ENCODE assay signal across 10 cellular contexts in genomic region chr12:108641446-108642268, GRCh38. TPM values are rescaled to one million over a fixed set of nuclear protein-coding genes. Genes with fewer than 3 reads are reported as not detected.
DNase-seq lines count a peak whose midpoint lies in the region; ATAC-seq, FAIRE-seq and TF ChIP-seq lines count a peak whose summit lies in the region.
"Had no signal": no experiment of that assay in that cellular context is flagged by ENCODE, and none has a peak within 500 bp of the region (broad histone marks: within the 10 kb centered on the region; RNA-seq: fewer than 3 reads in every experiment).

No MANE protein-coding gene starts in this region.

- H2BK120ac ChIP-seq in IMR-90 (ENCODE audit: low read depth, low read length): no peak overlapping the region

- dilution Hi-C loops in IMR-90 (cut with HindIII; ENCODE audit: low sequenced_read_pairs, unreplicated experiment): no loop called here

- no peak overlapping the region for H3K18ac ChIP-seq in IMR-90 (ENCODE audit: low read depth, low read length)

- intact Hi-C loops in IMR-90 (cut with micrococcal nuclease): no loop called here
- intact Hi-C loops in GM12878 (cut with micrococcal nuclease; ENCODE audit: unreplicated experiment): no loop called here
- intact Hi-C loops in posterior vena cava (cut with DNase I): no loop called here

- no peak for FAIRE-seq in GM12878 (lab: Jason Lieb, UNC)

- POLR2A ChIA-PET in AG04450 (lab: Yijun Ruan, JAX): interaction anchor here (0.6 to 1.5 kb wide), 4 partner anchors 8 to 43 kb away, joined by 3 to 8 read pairs (median 6); no protein-coding TSS in a partner anchor
- POLR2A ChIA-PET in IMR-90 (lab: Charles Lee; ENCODE audit: unreplicated experiment): no interaction called here
- POLR2A ChIA-PET in GM12878 (lab: Charles Lee): interaction anchor here (0.6 to 2.2 kb wide), 7 partner anchors 10 to 209 kb away, joined by 3 to 7 read pairs (median 4); partner anchors contain the start of gene ISCU

- CTCF ChIA-PET in AG04450 (lab: Charles Lee) (interaction anchor here (0.6 to 3.0 kb wide), 6 partner anchors 23 to 162 kb away, joined by 3 to 13 read pairs (median 3); no protein-coding TSS in a partner anchor), IMR-90 (lab: Yijun Ruan, JAX) (no interaction called here), GM12878 (lab: Yijun Ruan, JAX) (interaction anchor here (1.1 to 17.2 kb wide), 8 partner anchors 10 to 162 kb away, joined by 3 to 244 read pairs (median 4); partner anchors contain the start of gene ISCU)

- no peak overlapping the region for H2BK20ac ChIP-seq in IMR-90 (ENCODE audit: low read depth, low read length)

- no peak overlapping the region for H2BK15ac ChIP-seq in IMR-90 (ENCODE audit: low read depth, low read length)

- TF ChIP-seq CTCF in AG04450 (IDR thresholded peaks at IDR 0.05; ENCODE audit: low read depth, low read length): no peak
- no peak for TF ChIP-seq CTCF in IMR-90 (conservative IDR thresholded peaks at IDR 0.05; ENCODE audit: low read depth, low read length)
- TF ChIP-seq CTCF in GM12878 (IDR thresholded peaks at IDR 0.05 in 2 of 3, conservative IDR thresholded peaks at IDR 0.05 in 1 of 3; ENCODE audit: control insufficient read depth in 2 of 3, extremely low read depth in 1 of 3, insufficient read depth in 1 of 3, low read depth in 3 of 3, low read length in 3 of 3): no peak
- no peak for TF ChIP-seq CTCF in Peyer's patch (IDR thresholded peaks at IDR 0.05)

- peaks cover 5 to 20% of the 10 kb centered on the region in 2 donors for H3K36me3 Mint-ChIP-seq in naive B cell

- WGBS in IMR-90 (ENCODE audit: extremely low coverage in 2 of 2, insufficient read length in 1 of 2), 2 experiments: 62% methylated on average over 5 of the region's 9 CpGs; no CpG with 5 or more reads in 1 of the 2 experiments
- 31% methylated on average over 9 of the region's 9 CpGs for WGBS in GM12878 (ENCODE audit: insufficient coverage, insufficient replicate concordance, low lambda C conversion rate, missing lambda C conversion rate)

- no peaks in the 10 kb centered on the region for H3K27me3 ChIP-seq in AG04450 (ENCODE audit: control insufficient read depth, insufficient read depth, low read length)
- no peaks in the 10 kb centered on the region for H3K27me3 ChIP-seq in IMR-90 (ENCODE audit: control insufficient read depth, insufficient read depth, low read length)
- H3K27me3 ChIP-seq in GM12878 (replicated peaks in 1 of 2; ENCODE audit: control insufficient read depth in 2 of 2, insufficient read depth in 2 of 2, low read length in 1 of 2): no peaks in the 10 kb centered on the region
- H3K27me3 ChIP-seq in Peyer's patch: no peaks in the 10 kb centered on the region

- no peak; the same call in 1 of the 2 replicates for TF ChIP-seq POLR2A in IMR-90 (IDR thresholded peaks at IDR 0.05; ENCODE audit: low read depth, low read length)
- no peak for TF ChIP-seq POLR2A in GM12878 (IDR thresholded peaks at IDR 0.05; ENCODE audit: low read depth, low read length)
- no peak for TF ChIP-seq POLR2A in Peyer's patch (IDR thresholded peaks at IDR 0.05)

- no peak overlapping the region for H4K8ac ChIP-seq in IMR-90 (ENCODE audit: low read depth in 2 of 2, low read length in 2 of 2)

- H3K79me1 ChIP-seq in IMR-90 (ENCODE audit: low read depth in 1 of 2, low read length in 2 of 2): peaks cover 32 to 65% of the 10 kb centered on the region in 2 experiments

- H3K14ac ChIP-seq in IMR-90 (replicated peaks; ENCODE audit: low read depth, low read length): no peak overlapping the region; the same call in 1 of the 2 replicates

- H3K4me3 ChIP-seq in AG04450 (ENCODE audit: low read depth, low read length): no peak overlapping the region
- H3K4me3 ChIP-seq in IMR-90 (ENCODE audit: insufficient read depth, low read depth, low read length): no peak overlapping the region
- H3K4me3 ChIP-seq in GM12878: no peak overlapping the region
- no peak overlapping the region for H3K4me3 ChIP-seq in Peyer's patch

- RAD21 ChIA-PET in GM12878 (lab: Charles Lee; ENCODE audit: unreplicated experiment): interaction anchor here (0.6 to 17.3 kb wide), 5 partner anchors 9 to 76 kb away, joined by 3 to 413 read pairs (median 221); partner anchors contain the start of genes ISCU and SART3

- no peak overlapping the region for H3K23ac ChIP-seq in IMR-90 (ENCODE audit: low read depth, low read length)

- H3K27ac Mint-ChIP-seq in naive B cell: peak overlapping the region; percentile 96 to 99 (median 96)

- no peaks in the 10 kb centered on the region for H3K27me3 Mint-ChIP-seq in naive B cell

- BruUV-seq in IMR-90 (replicated peaks; lab: Mats Ljungman, UMichigan): no TSS peak
- BruUV-seq in GM12878 (replicated peaks; lab: Mats Ljungman, UMichigan): no TSS peak

- H3K4me2 ChIP-seq in IMR-90 (ENCODE audit: low read depth, low read length) (no peak overlapping the region), GM12878 (ENCODE audit: control insufficient read depth, insufficient read depth) (peak overlapping the region; percentile 38)

- H3K56ac ChIP-seq in IMR-90 (ENCODE audit: extremely low read depth, insufficient read depth, low read length): no peak overlapping the region

- H4K5ac ChIP-seq in IMR-90 (ENCODE audit: low read depth, low read length): no peak overlapping the region

- H3K9me3 Mint-ChIP-seq in naive B cell: peaks cover 0 to 2% (median 0%) of the 10 kb centered on the region in 7 donors

- no peak for TF ChIP-seq EP300 in GM12878 (IDR thresholded peaks at IDR 0.05; ENCODE audit: borderline replicate concordance in 1 of 2, control insufficient read depth in 1 of 2, low read depth in 2 of 2, low read length in 2 of 2)

- H3K79me2 ChIP-seq in GM12878 (ENCODE audit: control insufficient read depth, insufficient read depth, low read length): peaks cover 3% of the 10 kb centered on the region

- TF ChIP-seq RAD21 in IMR-90 (IDR thresholded peaks at IDR 0.05; ENCODE audit: low read length): no peak
- no peak for TF ChIP-seq RAD21 in GM12878 (IDR thresholded peaks at IDR 0.05; ENCODE audit: insufficient read depth, low read depth, low read length)

- DNase-seq in AG04450 (ENCODE audit: low read depth, low spot score): no peak
- DNase-seq in IMR-90: no peak
- DNase-seq in GM12878 (ENCODE audit: low read depth, low spot score): no peak
- peak; percentile 43 for DNase-seq in naive B cell
- DNase-seq in G401 (ENCODE audit: low spot score): no peak
- DNase-seq in Peyer's patch: no peak
- DNase-seq in iPS-NIHi7 (ENCODE audit: extremely low spot score): no peak
- DNase-seq in posterior vena cava (ENCODE audit: low spot score): no peak
- DNase-seq: hippocampal formation, occipital lobe had no signal

- H2AFZ ChIP-seq in IMR-90 (replicated peaks; ENCODE audit: low read length, poor library complexity): no peak overlapping the region
- H2AFZ ChIP-seq in GM12878 (ENCODE audit: control insufficient read depth, low read depth, low read length): no peak overlapping the region

- no peak overlapping the region for H2AK9ac ChIP-seq in IMR-90 (replicated peaks; ENCODE audit: low read depth, low read length, poor library complexity)

- H4K20me1 ChIP-seq in IMR-90 (ENCODE audit: insufficient read depth, low read length) (peaks cover 38% of the 10 kb centered on the region), GM12878 (ENCODE audit: control insufficient read depth, insufficient read depth) (no peaks in the 10 kb centered on the region)

- H3K36me3 ChIP-seq in IMR-90 (ENCODE audit: control insufficient read depth, insufficient read depth, low read length) (peaks cover 32% of the 10 kb centered on the region), GM12878 (ENCODE audit: control insufficient read depth in 2 of 2, insufficient read depth in 2 of 2, low read length in 1 of 2) (peaks cover 10 to 13% of the 10 kb centered on the region in 2 experiments), Peyer's patch (peaks cover 0 to 17% (median 0%) of the 10 kb centered on the region in 3 donors)

- H3K9me1 ChIP-seq in IMR-90 (ENCODE audit: insufficient read depth, low read length): peaks cover 30% of the 10 kb centered on the region

- H3K4me3 Mint-ChIP-seq in naive B cell: peak overlapping the region; percentile 30 to 89 (median 74)

- ATAC-seq in IMR-90 (ENCODE audit: low read depth): no peak; the same call in 1 of the 2 replicates
- ATAC-seq in GM12878: peak; percentile 17
- peak; percentile 36 to 42 for ATAC-seq in naive B cell (ENCODE audit: low read depth in 2 of 2)

- H3K4me1 ChIP-seq in IMR-90 (ENCODE audit: control insufficient read depth, insufficient read depth, low read length): peaks cover 15% of the 10 kb centered on the region
- peaks cover 54% of the 10 kb centered on the region for H3K4me1 ChIP-seq in GM12878 (ENCODE audit: control insufficient read depth, insufficient read depth, low read length)
- peaks cover 0 to 12% (median 4%) of the 10 kb centered on the region in 4 donors for H3K4me1 ChIP-seq in Peyer's patch

- in situ Hi-C loops in IMR-90 (cut with MboI; ENCODE audit: low sequenced_read_pairs) (loop anchor here (10.0 to 25.0 kb wide), 2 partner anchors 293 to 446 kb away; partner anchors contain the start of genes ALKBH2 and UNG), GM12878 (cut with MboI) (no loop called here), G401 (cut with HindIII; ENCODE audit: low sequenced_read_pairs) (no loop called here)

- H3K27ac ChIP-seq in AG04450 (ENCODE audit: low read depth, low read length): peak overlapping the region; percentile 1
- no peak overlapping the region for H3K27ac ChIP-seq in IMR-90 (ENCODE audit: insufficient read depth, low read length)
- peak overlapping the region; percentile 45 for H3K27ac ChIP-seq in GM12878 (ENCODE audit: control insufficient read depth, insufficient read depth)
- H3K27ac ChIP-seq in Peyer's patch: peak overlapping the region in 1 of 4 donors; percentile 47

- peaks cover 62 to 91% (median 83%) of the 10 kb centered on the region in 3 donors for H3K4me1 Mint-ChIP-seq in naive B cell

- H3K9ac ChIP-seq in IMR-90 (ENCODE audit: low read depth, low read length) (no peak overlapping the region), GM12878 (ENCODE audit: control insufficient read depth, insufficient read depth, low read length) (peak overlapping the region; percentile 17; the same call in 1 of the 2 replicates)

- H3K4ac ChIP-seq in IMR-90 (ENCODE audit: low read depth, low read length): no peak overlapping the region

- H2BK5ac ChIP-seq in IMR-90 (ENCODE audit: low read depth, low read length, poor library complexity, severe bottlenecking): peak overlapping the region; percentile 22

- no peak overlapping the region; the same call in 1 of the 2 replicates for H2AK5ac ChIP-seq in IMR-90 (ENCODE audit: low read depth, low read length)

- SMC1A ChIA-PET in GM12878 (lab: Charles Lee; ENCODE audit: uncharacterized antibody, unreplicated experiment): interaction anchor here (0.5 to 16.7 kb wide), 12 partner anchors 9 to 209 kb away, joined by 3 to 397 read pairs (median 6); partner anchors contain the start of genes ISCU and SART3

- H3K9me3 ChIP-seq in AG04450 (ENCODE audit: control insufficient read depth, insufficient read depth, low read length) (no peaks in the 10 kb centered on the region), IMR-90 (ENCODE audit: control insufficient read depth, insufficient read depth, low read length) (no peaks in the 10 kb centered on the region), GM12878 (replicated peaks; ENCODE audit: control insufficient read depth, insufficient read depth, low read length) (no peaks in the 10 kb centered on the region), Peyer's patch (no peaks in the 10 kb centered on the region)

- no peak overlapping the region for H4K91ac ChIP-seq in IMR-90 (ENCODE audit: insufficient read depth, low read depth, low read length)

RNA-seq across cellular contexts. Expression of gene SELPLG, which starts 8.0 kb away (rescaled TPM):
- polyA plus RNA-seq in AG04450 (2011; rRNA removed): 6.1 and 9.8 TPM in 2 replicates
- polyA minus RNA-seq in AG04450 (2011; rRNA and poly(A)+ RNA removed): 5.1 and 5.7 TPM in 2 replicates
- total RNA-seq in IMR-90 (2012; rRNA removed): 2.8 and 3.2 TPM in 2 replicates
- polyA plus RNA-seq in IMR-90 (2012; rRNA removed): 10.8 and 13.9 TPM in 2 replicates
- 7.9 and 13.9 TPM in 2 replicates for polyA plus RNA-seq in IMR-90 (2012; cell fraction: cytosol; rRNA removed)
- 29.8 and 69.7 TPM in 2 replicates for polyA plus RNA-seq in IMR-90 (2012; cell fraction: nucleus; rRNA removed; ENCODE audit: low replicate concordance)
- total RNA-seq in GM12878 (2013; cell fraction: nucleolus; rRNA removed): 102 and 112 TPM in 2 replicates
- total RNA-seq in GM12878 (2014; rRNA removed): 31.4 and 31.5 TPM in 2 replicates
- 15.2 and 17.0 TPM in 2 replicates for total RNA-seq in GM12878 (2014; rRNA removed; fragmentation: Illumina TruSeq; extraction: Trizol)
- total RNA-seq in GM12878 (2021): 20.7 and 21.0 TPM in 2 replicates
- 24.8 TPM for polyA plus RNA-seq in GM12878 (2011; ENCODE audit: low read depth)
- polyA plus RNA-seq in GM12878 (2011; rRNA removed): 10.6 and 24.1 TPM in 2 replicates
- 39.6 and 46.7 TPM in 2 replicates for polyA plus RNA-seq in GM12878 (2011; cell fraction: cytosol; rRNA removed)
- polyA plus RNA-seq in GM12878 (2011; cell fraction: nucleus; rRNA removed): 17.9 and 23.7 TPM in 2 replicates
- 44.5 and 45.4 TPM in 2 replicates for polyA plus RNA-seq in GM12878 (2012)
- 8.7 and 25.8 TPM in 2 replicates for polyA plus RNA-seq in GM12878 (2014; fragmentation: Illumina TruSeq; extraction: Trizol)
- polyA plus RNA-seq in GM12878 (2014; fragmentation: Nextera tagmentation; extraction: Ambion mirVana): 1 to 10 TPM; 3.2 to 5.3 TPM
- polyA plus RNA-seq in GM12878 (2014; rRNA removed): 32.3 and 33.3 TPM in 2 replicates
- 10 to 100 TPM; 23.6 to 29.5 TPM for polyA plus RNA-seq in GM12878 (2016; fragmentation: Nextera tagmentation; extraction: Ambion mirVana)
- 19.2 and 29.2 TPM in 2 replicates for polyA minus RNA-seq in GM12878 (2011; rRNA and poly(A)+ RNA removed)
- 4.7 and 6.8 TPM in 2 replicates for polyA minus RNA-seq in GM12878 (2011; cell fraction: cytosol; rRNA and poly(A)+ RNA removed)
- polyA minus RNA-seq in GM12878 (2011; cell fraction: nucleus; rRNA and poly(A)+ RNA removed): 4.2 and 6.7 TPM in 2 replicates
- 10 to 100 TPM; 28.4 to 56.4 (median 36.0) TPM for polyA plus RNA-seq in naive B cell (ENCODE audit: low read depth in 6 of 6)
- total RNA-seq in G401 (2014; rRNA removed; shearing (Covaris generic)): 0.74 and 1.1 TPM in 2 replicates
- 1 to 10 TPM; 2.4 to 9.4 (median 5.9) TPM for total RNA-seq in Peyer's patch
- total RNA-seq in posterior vena cava: 10 to 100 TPM in 1 of 2 donors, 1 to 10 TPM in 1; 5.1 to 14.4 TPM

RNA-seq across cellular contexts. Expression of gene TMEM119, which starts 43.8 kb away (rescaled TPM):
- polyA plus RNA-seq in AG04450 (2011; rRNA removed) (60.3 and 67.0 TPM in 2 replicates), IMR-90 (2012; rRNA removed) (8.4 and 9.2 TPM in 2 replicates), GM12878 (2011; rRNA removed) (0.23 and 0.29 TPM in 2 replicates), GM12878 (2014; fragmentation: Illumina TruSeq; extraction: Trizol) (not detected in 2 replicates), GM12878 (2014; fragmentation: Nextera tagmentation; extraction: Ambion mirVana) (not detected), GM12878 (2014; rRNA removed) (0.08 TPM in 1 of 2 replicates, not detected in the other), GM12878 (2016; fragmentation: Nextera tagmentation; extraction: Ambion mirVana) (under 1 TPM; 0.15 to 0.19 TPM), naive B cell (ENCODE audit: low read depth in 6 of 6) (not detected)
- 50.7 and 57.9 TPM in 2 replicates for polyA minus RNA-seq in AG04450 (2011; rRNA and poly(A)+ RNA removed)
- total RNA-seq in IMR-90 (2012; rRNA removed) (6.7 and 8.1 TPM in 2 replicates), GM12878 (2014; rRNA removed) (0.05 and 0.11 TPM in 2 replicates), GM12878 (2014; rRNA removed; fragmentation: Illumina TruSeq; extraction: Trizol) (not detected in 2 replicates), GM12878 (2021) (0.44 TPM in 1 of 2 replicates, not detected in the other), Peyer's patch (10 to 100 TPM in 1 of 4 donors, 1 to 10 TPM in 3; 1.8 to 17.3 (median 3.4) TPM), posterior vena cava (10 to 100 TPM; 12.7 to 72.5 TPM)
- polyA plus RNA-seq in IMR-90 (2012; cell fraction: cytosol; rRNA removed): 9.3 and 21.4 TPM in 2 replicates
- polyA plus RNA-seq in IMR-90 (2012; cell fraction: nucleus; rRNA removed; ENCODE audit: low replicate concordance): 4.5 and 5.0 TPM in 2 replicates
- total RNA-seq in GM12878 (2013; cell fraction: nucleolus; rRNA removed): 0.27 TPM in 1 of 2 replicates, not detected in the other
- 0.22 TPM for polyA plus RNA-seq in GM12878 (2011; ENCODE audit: low read depth)
- 0.19 and 0.35 TPM in 2 replicates for polyA plus RNA-seq in GM12878 (2011; cell fraction: cytosol; rRNA removed)
- 0.59 and 0.67 TPM in 2 replicates for polyA plus RNA-seq in GM12878 (2011; cell fraction: nucleus; rRNA removed)
- polyA plus RNA-seq in GM12878 (2012): 0.12 and 0.53 TPM in 2 replicates
- polyA minus RNA-seq in GM12878 (2011; rRNA and poly(A)+ RNA removed): 0.41 and 0.51 TPM in 2 replicates
- polyA minus RNA-seq in GM12878 (2011; cell fraction: cytosol; rRNA and poly(A)+ RNA removed): not detected in 2 replicates
- polyA minus RNA-seq in GM12878 (2011; cell fraction: nucleus; rRNA and poly(A)+ RNA removed): 0.12 and 0.48 TPM in 2 replicates
- 0.58 and 7.3 TPM in 2 replicates for total RNA-seq in G401 (2014; rRNA removed; shearing (Covaris generic))
